Comparison of ENCODE assay signal across 19 cellular contexts in the genomic region with DNA sequence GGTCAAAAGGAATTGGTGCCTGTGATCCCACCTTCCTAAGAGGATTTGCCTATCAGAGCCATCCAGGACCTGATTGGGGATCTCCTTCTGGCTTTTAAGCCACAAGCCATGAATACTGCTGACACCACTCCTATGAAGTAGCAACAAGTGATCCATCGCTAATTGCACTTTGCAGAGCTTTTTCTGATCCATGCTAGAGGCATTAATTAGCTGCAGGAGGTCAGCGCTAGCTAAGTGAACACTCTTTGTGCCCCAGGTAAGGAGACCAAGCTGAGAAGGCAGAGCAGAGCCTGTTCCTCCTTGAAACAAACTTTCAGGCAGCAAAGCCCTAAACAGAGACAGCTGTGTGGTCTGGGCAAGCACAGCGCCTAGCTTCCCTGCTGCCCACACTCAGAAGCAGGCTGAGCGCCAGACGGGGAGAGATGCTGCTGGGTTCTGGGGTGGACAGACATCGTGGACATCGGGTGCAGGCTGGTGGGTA.
A peak's percentile ranks its signal among the peaks of the same experiment; 100 is the strongest.
DNase-seq lines count a peak whose midpoint lies in the region; ATAC-seq and TF ChIP-seq lines count a peak whose summit lies in the region.
"Had no signal": no experiment of that assay in that cellular context is flagged by ENCODE, and none has a peak within 500 bp of the region (broad histone marks: within the 10 kb centered on the region; RNA-seq: fewer than 3 reads in every experiment).

No MANE protein-coding gene starts in this region.

- H3K27me3 Mint-ChIP-seq in stimulated activated naive CD8-positive, alpha-beta T cell treated with anti-CD3 and anti-CD28 coated beads, Interleukin-15, Interleukin-2, amounts not matched to agents 100 ng/mL and 50 ng/mL, for 24 hours: no peaks in the 10 kb centered on the region
- peaks cover 5% of the 10 kb centered on the region for H3K27me3 Mint-ChIP-seq in endothelial cell (ENCODE audit: unreplicated experiment)

- CTCF ChIA-PET in Panc1 (lab: Charles Lee): interaction anchor here (0.6 kb wide), 1 partner anchor 127 kb away, joined by 3 read pairs; no protein-coding TSS in a partner anchor

- ATAC-seq in stimulated activated naive CD8-positive, alpha-beta T cell treated with anti-CD3 and anti-CD28 coated beads, Interleukin-15, Interleukin-2, amounts not matched to agents 100 U/mL and 50 U/mL, for 24 hours: no peak
- no peak for ATAC-seq in Panc1
- ATAC-seq in HG02759 (IDR thresholded peaks at IDR 0.05; ENCODE audit: unreplicated experiment): no peak
- no peak for ATAC-seq in HG03097 (IDR thresholded peaks at IDR 0.05; ENCODE audit: low FRiP score, unreplicated experiment)
- ATAC-seq: heart left ventricle, psoas muscle, SK-N-SH treated with all-trans-retinoic acid at 6 μM for 48 hours had no signal

- H3K4me1 ChIP-seq in Panc1 (ENCODE audit: control insufficient read depth, insufficient read depth, low read length) (peaks cover 22% of the 10 kb centered on the region), breast epithelium (no peaks in the 10 kb centered on the region)

- POLR2A ChIA-PET in Panc1 (lab: Charles Lee): no interaction called here

- no peaks in the 10 kb centered on the region for H3K9me3 Mint-ChIP-seq in stimulated activated naive CD8-positive, alpha-beta T cell treated with anti-CD3 and anti-CD28 coated beads, Interleukin-15, Interleukin-2, amounts not matched to agents 100 ng/mL and 50 ng/mL, for 24 hours
- no peaks in the 10 kb centered on the region for H3K9me3 Mint-ChIP-seq in endothelial cell (ENCODE audit: unreplicated experiment)
- H3K9me3 Mint-ChIP-seq: nephron had no signal

- H3K36me3 ChIP-seq in Panc1 (ENCODE audit: control insufficient read depth, insufficient read depth, low read length): no peaks in the 10 kb centered on the region
- H3K36me3 ChIP-seq in breast epithelium: no peaks in the 10 kb centered on the region
- H3K36me3 ChIP-seq: heart left ventricle, tibial artery had no signal

- no peak for TF ChIP-seq POLR2A in breast epithelium (IDR thresholded peaks at IDR 0.05)

- TF ChIP-seq CTCF in Panc1 (IDR thresholded peaks at IDR 0.05) (no peak), endothelial cell (IDR thresholded peaks at IDR 0.05; ENCODE audit: unreplicated experiment) (no peak), breast epithelium (IDR thresholded peaks at IDR 0.05) (no peak)

- H3K4me1 Mint-ChIP-seq in stimulated activated naive CD8-positive, alpha-beta T cell treated with anti-CD3 and anti-CD28 coated beads, Interleukin-15, Interleukin-2, amounts not matched to agents 100 ng/mL and 50 ng/mL, for 24 hours (ENCODE audit: low read depth): peaks cover 84% of the 10 kb centered on the region
- H3K4me1 Mint-ChIP-seq in endothelial cell (ENCODE audit: unreplicated experiment): peaks cover 34% of the 10 kb centered on the region

- 0 out of 2 replicates have a peak overlapping the region, but pooled peaks have one; percentile 49 for H3K27ac ChIP-seq in Panc1 (ENCODE audit: low read length)
- no peak overlapping the region for H3K27ac ChIP-seq in breast epithelium
- H3K27ac ChIP-seq: dorsolateral prefrontal cortex, heart left ventricle, psoas muscle, tibial artery had no signal

- intact Hi-C loops in Panc1 (cut with micrococcal nuclease; ENCODE audit: unreplicated experiment): no loop called here
- intact Hi-C loops in breast epithelium (cut with DNase I; ENCODE audit: low total_unique reads): no loop called here

- in situ Hi-C loops in Panc1 (cut with HindIII; ENCODE audit: low pct_unique_long_range_greater_than_20kb, low sequenced_read_pairs): no loop called here

- H3K4me3 ChIP-seq in Panc1 (ENCODE audit: low read depth in 2 of 2, low read length in 2 of 2) (no peak overlapping the region), breast epithelium (no peak overlapping the region)
- H3K4me3 ChIP-seq: dorsolateral prefrontal cortex, heart left ventricle, K562, psoas muscle, tibial artery had no signal

- peak overlapping the region; percentile 85 for H3K27ac Mint-ChIP-seq in stimulated activated naive CD8-positive, alpha-beta T cell treated with anti-CD3 and anti-CD28 coated beads, Interleukin-15, Interleukin-2, amounts not matched to agents 100 ng/mL and 50 ng/mL, for 24 hours
- H3K27ac Mint-ChIP-seq in endothelial cell (ENCODE audit: unreplicated experiment): no peak overlapping the region

- no peak overlapping the region for H3K4me3 Mint-ChIP-seq in stimulated activated naive CD8-positive, alpha-beta T cell treated with anti-CD3 and anti-CD28 coated beads, Interleukin-15, Interleukin-2, amounts not matched to agents 100 ng/mL and 50 ng/mL, for 24 hours
- H3K4me3 Mint-ChIP-seq in endothelial cell (ENCODE audit: unreplicated experiment): peak overlapping the region; percentile 56
- H3K4me3 Mint-ChIP-seq: nephron had no signal

- BruUV-seq in Panc1 (replicated peaks; lab: Mats Ljungman, UMichigan): no TSS peak

- H3K9me3 ChIP-seq in Panc1 (ENCODE audit: control insufficient read depth, insufficient read depth, low read depth, low read length): no peaks in the 10 kb centered on the region
- H3K9me3 ChIP-seq in breast epithelium: no peaks in the 10 kb centered on the region
- H3K9me3 ChIP-seq: heart left ventricle, psoas muscle, tibial artery had no signal

- DNase-seq in stimulated activated naive CD8-positive, alpha-beta T cell treated with anti-CD3 and anti-CD28 coated beads, Interleukin-15, Interleukin-2, amounts not matched to agents 100 U/mL and 50 U/mL, for 24 hours: no peak
- DNase-seq in Panc1 (ENCODE audit: low read depth, low spot score) (no peak), endothelial cell (ENCODE audit: low spot score) (no peak), breast epithelium (ENCODE audit: low spot score in 2 of 2) (no peak)
- DNase-seq: activated naive CD4-positive, alpha-beta T cell; dorsolateral prefrontal cortex; GDM1; heart left ventricle; MV-4-11; NCI-H2081 treated with DMSO at 0.1 percent for 48 hours; NCI-H524 treated with DMSO at 0.1 percent for 48 hours; psoas muscle; tibial artery had no signal

- H3K27me3 ChIP-seq in Panc1 (ENCODE audit: control insufficient read depth, insufficient read depth, low read length): no peaks in the 10 kb centered on the region
- no peaks in the 10 kb centered on the region for H3K27me3 ChIP-seq in breast epithelium
- H3K27me3 ChIP-seq: dorsolateral prefrontal cortex, heart left ventricle, tibial artery had no signal

- H3K36me3 Mint-ChIP-seq in stimulated activated naive CD8-positive, alpha-beta T cell treated with anti-CD3 and anti-CD28 coated beads, Interleukin-15, Interleukin-2, amounts not matched to agents 100 ng/mL and 50 ng/mL, for 24 hours (ENCODE audit: low read depth): no peaks in the 10 kb centered on the region
- no peaks in the 10 kb centered on the region for H3K36me3 Mint-ChIP-seq in endothelial cell (ENCODE audit: low read depth, unreplicated experiment)
